In the genomic region with DNA sequence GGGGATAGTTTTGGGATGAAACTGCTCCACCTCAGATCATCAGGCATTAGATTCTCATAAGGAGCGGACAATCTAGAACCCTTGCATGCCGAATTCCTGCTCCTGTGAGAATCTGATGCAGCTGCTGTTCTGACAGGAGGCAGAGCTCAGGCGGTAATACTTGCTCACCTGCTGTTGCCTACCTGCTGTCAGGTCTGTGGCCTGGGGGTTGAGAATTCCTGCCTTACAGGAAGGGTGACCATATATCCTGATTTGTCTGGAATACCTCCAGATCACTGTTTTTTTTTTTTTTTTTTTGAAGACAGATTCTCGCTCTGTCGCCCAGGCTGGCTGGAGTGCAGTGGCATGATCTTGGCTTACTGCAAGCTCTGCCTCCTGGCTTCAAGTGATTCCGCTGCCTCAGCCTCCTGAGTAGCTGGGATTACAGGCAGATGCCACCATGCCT, we compare ENCODE assay signal across 30 cellular contexts. TPM values are rescaled to one million over a fixed set of nuclear protein-coding genes. Genes with fewer than 3 reads are reported as not detected.
DNase-seq lines count a peak whose midpoint lies in the region; ATAC-seq, FAIRE-seq and TF ChIP-seq lines count a peak whose summit lies in the region.
"Had no signal": no experiment of that assay in that cellular context is flagged by ENCODE, and none has a peak within 500 bp of the region (broad histone marks: within the 10 kb centered on the region; RNA-seq: fewer than 3 reads in every experiment).

No MANE protein-coding gene starts in this region.

- H3K36me3 ChIP-seq in bronchial epithelial cell (ENCODE audit: control insufficient read depth, insufficient read depth, low read length): no peaks in the 10 kb centered on the region
- no peaks in the 10 kb centered on the region for H3K36me3 ChIP-seq in pancreas
- H3K36me3 ChIP-seq: breast epithelium, colonic mucosa, left lung, neutrophil, upper lobe of right lung had no signal

- H3K4me3 ChIP-seq in bronchial epithelial cell (ENCODE audit: low read depth, low read length): no peak overlapping the region
- no peak overlapping the region for H3K4me3 ChIP-seq in pancreas
- H3K4me3 ChIP-seq: BLaER1 treated with 17β-estradiol and CSF1 and Interleukin-3, amounts not matched to agents 10 nM and 100 nM; breast epithelium; colonic mucosa; left lung; skin epidermis; upper lobe of right lung had no signal

- peaks cover 11 to 34% (median 14%) of the 10 kb centered on the region in 3 donors for H3K4me1 ChIP-seq in pancreas
- H3K4me1 ChIP-seq: colonic mucosa had no signal

- TF ChIP-seq CTCF in bronchial epithelial cell (IDR thresholded peaks at IDR 0.05; ENCODE audit: insufficient read depth, low read length, severe bottlenecking) (no peak), pancreas (IDR thresholded peaks at IDR 0.05) (no peak)

- TF ChIP-seq RAD21 in Ishikawa (IDR thresholded peaks at IDR 0.05; ENCODE audit: low read depth): no peak

- intact Hi-C loops in pancreas (cut with DNase I): no loop called here

- ATAC-seq in pancreas (peak in 3 of 4 donors; percentile 14 to 52 (median 40)), HG03565 (IDR thresholded peaks at IDR 0.05; ENCODE audit: unreplicated experiment) (no peak), GM18873 (IDR thresholded peaks at IDR 0.05; ENCODE audit: low FRiP score, unreplicated experiment) (no peak)
- ATAC-seq: left lung; naive thymus-derived CD4-positive, alpha-beta T cell; stimulated activated naive B cell treated with anti-CD40 and anti-IgM and Interleukin-4, amounts not matched to agents 10 μg/mL and 1 μg/mL and 100 μg/mL, for 72 hours; upper lobe of right lung had no signal

- no peak overlapping the region for H3K27ac ChIP-seq in pancreas
- H3K27ac ChIP-seq: BLaER1 treated with 17β-estradiol and CSF1 and Interleukin-3, amounts not matched to agents 10 nM and 100 nM; colonic mucosa; epithelial cell of prostate; left lung; neutrophil; skin epidermis; upper lobe of right lung had no signal

- DNase-seq in ELF-1 (ENCODE audit: low read depth, low spot score): peak; percentile 73
- peak; percentile 68 for DNase-seq in bronchial epithelial cell (ENCODE audit: low read depth)
- no peak for DNase-seq in pancreas
- DNase-seq in KBM-7: no peak
- DNase-seq: activated CD4-positive, CD25-positive, alpha-beta regulatory T cell; activated effector memory CD4-positive, alpha-beta T cell treated with anti-CD3 and anti-CD28 coated beads, Interleukin-2, amount 50 U/mL, for 16 hours; activated naive CD8-positive, alpha-beta T cell treated with anti-CD3 and anti-CD28 coated beads for 36 hours; activated T-cell treated with anti-CD3 and anti-CD28 coated beads, Interleukin-2, amount 50 U/mL, for 24 hours; anterior cingulate cortex; colonic mucosa; DMS79 treated with DMSO at 0.1 percent for 48 hours; effector CD8-positive, alpha-beta T cell; Kasumi-1; left lung; midbrain; MV-4-11; naive thymus-derived CD4-positive, alpha-beta T cell; NCI-H1436; SK-N-SH; stimulated activated naive B cell treated with anti-CD40 and anti-IgM and Interleukin-4, amounts not matched to agents 10 μg/mL and 1 μg/mL and 100 μg/mL, for 72 hours; upper lobe of right lung had no signal

- TF ChIP-seq EP300 in Ishikawa (IDR thresholded peaks at IDR 0.05; ENCODE audit: borderline replicate concordance): no peak

- FAIRE-seq in bronchial epithelial cell (lab: Jason Lieb, UNC) (no peak), pancreas (lab: Jason Lieb, UNC) (no peak)
- FAIRE-seq: H1 had no signal

- H3K27me3 ChIP-seq in bronchial epithelial cell (ENCODE audit: control insufficient read depth, insufficient read depth, low read length): no peaks in the 10 kb centered on the region
- no peaks in the 10 kb centered on the region for H3K27me3 ChIP-seq in pancreas
- H3K27me3 ChIP-seq: BLaER1 treated with 17β-estradiol and CSF1 and Interleukin-3, amounts not matched to agents 10 nM and 100 nM; breast epithelium; colonic mucosa; left lung; neutrophil; upper lobe of right lung had no signal

- WGBS in pancreas, 2 donors: 56 to 67% methylated on average over 6 of the region's 6 CpGs

- no peaks in the 10 kb centered on the region for H3K9me3 ChIP-seq in pancreas
- H3K9me3 ChIP-seq: breast epithelium, colonic mucosa, left lung, neutrophil, SK-N-SH, upper lobe of right lung had no signal

- in situ Hi-C loops in KBM-7 (cut with MboI; ENCODE audit: low pct_unique_long_range_greater_than_20kb, low sequenced_read_pairs): no loop called here

TF ChIP-seq in Ishikawa, 13 proteins besides CTCF, POLR2A, EP300 and RAD21:
- TF ChIP-seq TAF1 (IDR thresholded peaks at IDR 0.05; ENCODE audit: low read depth) (no peak), TCF12 (IDR thresholded peaks at IDR 0.05; ENCODE audit: low read depth) (peak; percentile 32; the same call in 1 of the 2 replicates), NFIC (IDR thresholded peaks at IDR 0.05) (peak; percentile 75), TEAD4 (IDR thresholded peaks at IDR 0.05) (peak; percentile 43), EGR1 (IDR thresholded peaks at IDR 0.05) (no peak), CEBPB (IDR thresholded peaks at IDR 0.05) (no peak)
- TF ChIP-seq, protein P1, sequence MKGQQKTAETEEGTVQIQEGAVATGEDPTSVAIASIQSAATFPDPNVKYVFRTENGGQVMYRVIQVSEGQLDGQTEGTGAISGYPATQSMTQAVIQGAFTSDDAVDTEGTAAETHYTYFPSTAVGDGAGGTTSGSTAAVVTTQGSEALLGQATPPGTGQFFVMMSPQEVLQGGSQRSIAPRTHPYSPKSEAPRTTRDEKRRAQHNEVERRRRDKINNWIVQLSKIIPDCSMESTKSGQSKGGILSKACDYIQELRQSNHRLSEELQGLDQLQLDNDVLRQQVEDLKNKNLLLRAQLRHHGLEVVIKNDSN (IDR thresholded peaks at IDR 0.05): no peak
- TF ChIP-seq, protein P2, sequence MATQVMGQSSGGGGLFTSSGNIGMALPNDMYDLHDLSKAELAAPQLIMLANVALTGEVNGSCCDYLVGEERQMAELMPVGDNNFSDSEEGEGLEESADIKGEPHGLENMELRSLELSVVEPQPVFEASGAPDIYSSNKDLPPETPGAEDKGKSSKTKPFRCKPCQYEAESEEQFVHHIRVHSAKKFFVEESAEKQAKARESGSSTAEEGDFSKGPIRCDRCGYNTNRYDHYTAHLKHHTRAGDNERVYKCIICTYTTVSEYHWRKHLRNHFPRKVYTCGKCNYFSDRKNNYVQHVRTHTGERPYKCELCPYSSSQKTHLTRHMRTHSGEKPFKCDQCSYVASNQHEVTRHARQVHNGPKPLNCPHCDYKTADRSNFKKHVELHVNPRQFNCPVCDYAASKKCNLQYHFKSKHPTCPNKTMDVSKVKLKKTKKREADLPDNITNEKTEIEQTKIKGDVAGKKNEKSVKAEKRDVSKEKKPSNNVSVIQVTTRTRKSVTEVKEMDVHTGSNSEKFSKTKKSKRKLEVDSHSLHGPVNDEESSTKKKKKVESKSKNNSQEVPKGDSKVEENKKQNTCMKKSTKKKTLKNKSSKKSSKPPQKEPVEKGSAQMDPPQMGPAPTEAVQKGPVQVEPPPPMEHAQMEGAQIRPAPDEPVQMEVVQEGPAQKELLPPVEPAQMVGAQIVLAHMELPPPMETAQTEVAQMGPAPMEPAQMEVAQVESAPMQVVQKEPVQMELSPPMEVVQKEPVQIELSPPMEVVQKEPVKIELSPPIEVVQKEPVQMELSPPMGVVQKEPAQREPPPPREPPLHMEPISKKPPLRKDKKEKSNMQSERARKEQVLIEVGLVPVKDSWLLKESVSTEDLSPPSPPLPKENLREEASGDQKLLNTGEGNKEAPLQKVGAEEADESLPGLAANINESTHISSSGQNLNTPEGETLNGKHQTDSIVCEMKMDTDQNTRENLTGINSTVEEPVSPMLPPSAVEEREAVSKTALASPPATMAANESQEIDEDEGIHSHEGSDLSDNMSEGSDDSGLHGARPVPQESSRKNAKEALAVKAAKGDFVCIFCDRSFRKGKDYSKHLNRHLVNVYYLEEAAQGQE (IDR thresholded peaks at IDR 0.05; ENCODE audit: low read depth): no peak

RNA-seq across cellular contexts. Expression of gene ACSL3, which starts 21.7 kb away (rescaled TPM):
- total RNA-seq in bronchial epithelial cell (166 and 269 TPM in 2 replicates), pancreas (10 to 100 TPM; 14.0 to 32.0 (median 16.6) TPM)
- polyA plus RNA-seq in pancreas: 10 to 100 TPM in 1 of 2 donors, 1 to 10 TPM in 1; 4.7 to 14.9 TPM

Comparison
In these comparisons a context has a peak if more than half of its experiments do, and no peak if none do; other contexts are left out.
1. DNase-seq: peak in ELF-1 (single experiment) and bronchial epithelial cell (single experiment); none in pancreas (0 of 6) and KBM-7 (single experiment).
2. ATAC-seq: peak in pancreas (3 of 4); none in HG03565 (single experiment) and GM18873 (single experiment).